Comparison of ENCODE assay signal across 9 cellular contexts in the genomic region with DNA sequence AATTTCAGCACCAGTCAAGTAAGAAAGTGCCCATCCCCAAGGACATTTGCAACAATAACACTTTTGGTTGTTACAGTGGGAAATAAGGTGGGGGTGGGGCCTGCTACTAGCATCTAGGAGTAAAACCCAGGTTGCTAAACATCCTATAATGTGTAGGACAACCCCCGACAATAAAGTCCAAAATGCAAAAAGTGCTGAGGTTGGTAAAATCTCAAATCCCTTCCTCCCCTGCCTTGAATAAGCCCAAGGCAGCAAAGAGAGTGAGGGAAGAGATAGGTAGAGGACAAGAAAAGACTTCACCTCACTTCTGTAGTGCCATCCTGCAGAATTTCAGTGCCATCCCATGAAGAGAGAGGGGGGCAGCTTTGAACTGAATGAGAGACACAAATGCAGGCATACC.
"Had no signal": no experiment of that assay in that cellular context is flagged by ENCODE, and none has a peak within 500 bp of the region (broad histone marks: within the 10 kb centered on the region; RNA-seq: fewer than 3 reads in every experiment).

No MANE protein-coding gene starts in this region.

- H2AFZ ChIP-seq: GM23248 had no signal

- H3K9me3 Mint-ChIP-seq: HFFc6, IgD-negative memory B cell had no signal

- H3K27ac Mint-ChIP-seq: HFFc6, IgD-negative memory B cell had no signal

- H3K4me3 ChIP-seq: GM23248, HAP-1 had no signal

- H3K36me3 Mint-ChIP-seq: IgD-negative memory B cell had no signal

- H3K4me1 ChIP-seq: HAP-1 had no signal

- H3K4me1 Mint-ChIP-seq: IgD-negative memory B cell had no signal

- H3K9me3 ChIP-seq: HAP-1 had no signal

- DNase-seq: GM23248, GOT3, H7, HFFc6, KG1 had no signal

- H3K4me3 Mint-ChIP-seq: HFFc6, IgD-negative memory B cell had no signal

- H3K27ac ChIP-seq: GM23248, HL-60 had no signal

- ATAC-seq: HCT116 had no signal

- H3K9ac ChIP-seq: GM23248 had no signal

- H3K36me3 ChIP-seq: HAP-1 had no signal
